24 cellular contexts compared by ENCODE assay signal in the genomic region with DNA sequence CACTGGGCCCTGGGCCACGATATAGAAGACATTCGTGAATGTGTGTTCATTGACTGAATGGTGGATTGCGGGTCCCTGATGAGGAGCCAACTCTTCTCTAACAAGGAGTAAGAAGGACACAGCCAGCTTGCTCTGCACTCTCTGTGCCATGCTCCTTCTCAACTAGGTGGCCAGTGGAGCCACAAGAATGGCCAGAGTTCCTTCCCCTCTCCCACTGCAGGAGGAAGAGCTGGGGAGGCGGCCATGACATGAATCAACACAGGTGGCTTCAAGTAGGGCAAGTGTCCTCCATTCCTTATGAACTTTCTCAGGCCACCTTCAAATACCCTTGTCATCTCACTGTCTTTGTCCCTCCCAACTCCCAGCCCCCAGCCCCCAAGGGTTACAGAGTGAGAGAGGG.
"Had no signal": no experiment of that assay in that cellular context is flagged by ENCODE, and none has a peak within 500 bp of the region (broad histone marks: within the 10 kb centered on the region; RNA-seq: fewer than 3 reads in every experiment).

No MANE protein-coding gene starts in this region.

- H3K27me3 Mint-ChIP-seq: naive B cell had no signal

- H3K4me1 Mint-ChIP-seq: immature natural killer cell had no signal

- H3K4me3 Mint-ChIP-seq: immature natural killer cell, memory B cell, mesothelial cell of epicardium, naive B cell had no signal

- H3K4me1 ChIP-seq: left lung had no signal

- H3K36me3 ChIP-seq: lower lobe of right lung had no signal

- H3K27ac Mint-ChIP-seq: immature natural killer cell, memory B cell, mesothelial cell of epicardium, naive B cell had no signal

- ATAC-seq: left cardiac atrium, left colon, left lobe of liver, left lung, left ventricle myocardium superior, lower lobe of right lung, mucosa of descending colon had no signal

- H3K4me3 ChIP-seq: left lung, left ventricle myocardium inferior, lower lobe of right lung, lung, mucosa of descending colon had no signal

- H3K27ac ChIP-seq: left lung, left ventricle myocardium inferior, lower lobe of right lung had no signal

- FAIRE-seq: islet of Langerhans, keratinocyte, kidney had no signal

- DNase-seq: hippocampal formation, hypothalamus, immature natural killer cell, islet precursor cell, kidney, kidney glomerular epithelial cell, left cardiac atrium, left colon, left lung, left ventricle myocardium inferior, left ventricle myocardium superior, lower lobe of right lung, mammary epithelial cell, mesenchymal stem cell, mesendoderm, midbrain, mucosa of descending colon, naive B cell had no signal

- H3K27me3 ChIP-seq: left lung had no signal
